In the genomic region with DNA sequence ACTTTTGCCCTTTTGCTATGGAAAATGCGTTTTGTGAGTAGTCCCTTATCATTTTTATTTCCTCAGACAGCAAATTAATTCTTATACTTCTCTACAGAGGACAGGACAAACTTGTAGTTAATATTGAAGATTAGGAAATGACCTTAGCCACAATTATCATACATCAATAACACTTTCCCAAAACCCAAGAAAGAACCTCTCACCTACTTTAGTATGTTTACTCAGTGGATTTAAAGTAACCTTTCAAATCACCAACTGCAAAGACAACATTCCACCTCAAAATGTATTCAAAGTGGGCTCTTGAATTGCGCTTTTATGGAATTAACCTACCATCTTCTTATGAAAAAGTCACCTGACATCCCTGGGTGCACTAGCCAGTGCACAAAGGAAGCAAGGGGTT, we compare ENCODE assay signal across 35 cellular contexts.
"Had no signal": no experiment of that assay in that cellular context is flagged by ENCODE, and none has a peak within 500 bp of the region (broad histone marks: within the 10 kb centered on the region; RNA-seq: fewer than 3 reads in every experiment).

No MANE protein-coding gene starts in this region.

- H3K9me3 ChIP-seq: adrenal gland, ascending aorta, body of pancreas, breast epithelium had no signal

- H3K4me3 ChIP-seq: adrenal gland, ascending aorta, body of pancreas, breast epithelium, cardiac muscle cell had no signal

- H3K4me1 ChIP-seq: adrenal gland, ascending aorta, body of pancreas, breast epithelium had no signal

- H3K36me3 ChIP-seq: adrenal gland, ascending aorta, brain microvascular endothelial cell, breast epithelium, cardiac muscle cell had no signal

- DNase-seq: activated effector memory CD4-positive, alpha-beta T cell treated with anti-CD3 and anti-CD28 coated beads, Interleukin-2, amount 50 U/mL, for 16 hours; activated effector memory CD4-positive, alpha-beta T cell treated with Interleukin-2 at 50 U/mL for 16 hours; activated gamma-delta T cell; activated gamma-delta T cell treated with Interleukin-2 at 50 U/mL for 16 hours; activated naive CD4-positive, alpha-beta T cell; activated naive CD4-positive, alpha-beta T cell treated with anti-CD3 and anti-CD28 coated beads for 36 hours; activated naive CD4-positive, alpha-beta T cell treated with anti-CD3 and anti-CD28 coated beads, Interleukin-2, amount 10 ng/mL, durations not matched to agents 7 days and 5 days; activated naive CD4-positive, alpha-beta T cell treated with anti-CD3 and anti-CD28 coated beads, Interleukin-2, amount 50 U/mL, for 16 hours; activated naive CD4-positive, alpha-beta T cell treated with Interleukin-2 at 50 U/mL for 16 hours; activated naive CD8-positive, alpha-beta T cell treated with anti-CD3 and anti-CD28 coated beads for 36 hours; activated naive CD8-positive, alpha-beta T cell treated with anti-CD3 and anti-CD28 coated beads, Interleukin-2, amount 10 ng/mL, durations not matched to agents 7 days and 5 days; activated naive CD8-positive, alpha-beta T cell treated with anti-CD3 and anti-CD28 coated beads, Interleukin-2, amount 50 U/mL, for 24 hours; activated T-cell treated with anti-CD3 and anti-CD28 coated beads for 4 hours; activated T-cell treated with anti-CD3 and anti-CD28 coated beads, Interleukin-2, amount 50 U/mL, for 1 hour; activated T-cell treated with anti-CD3 and anti-CD28 coated beads, Interleukin-2, amount 50 U/mL, for 24 hours; activated T-cell treated with anti-CD3 and anti-CD28 coated beads, Interleukin-2, amount 50 U/mL, for 4 hours; activated T-cell treated with anti-CD3 and anti-CD28 coated beads, Interleukin-2, amount 50 U/mL, for 48 hours; activated T-cell treated with anti-CD3 and anti-CD28 coated beads, Interleukin-2, amount 50 U/mL, for 72 hours; adrenal gland; amniotic stem cell; amygdala; anterior cingulate cortex; aorta; body of pancreas; brain microvascular endothelial cell; caudate nucleus; central memory CD4-positive, alpha-beta T cell; cerebellar nuclear complex had no signal

- ATAC-seq: activated naive CD4-positive, alpha-beta T cell treated with anti-CD3 and anti-CD28 coated beads, Interleukin-2, amount 50 U/mL, for 72 hours; activated naive CD8-positive, alpha-beta T cell treated with anti-CD3 and anti-CD28 coated beads, Interleukin-2, amount 50 U/mL, for 24 hours; activated T-cell treated with anti-CD3 and anti-CD28 coated beads, Interleukin-2, amount 50 U/mL, for 4 hours; activated T-cell treated with anti-CD3 and anti-CD28 coated beads, Interleukin-2, amount 50 U/mL, for 72 hours; activated T-helper 17 cell treated with anti-CD3 and anti-CD28 coated beads, Interleukin-2, amount 50 U/mL, for 72 hours; body of pancreas had no signal

- H3K27me3 ChIP-seq: adrenal gland, ascending aorta, body of pancreas, brain microvascular endothelial cell, breast epithelium, cardiac muscle cell had no signal

- FAIRE-seq: astrocyte, bronchial epithelial cell had no signal

- H3K27ac ChIP-seq: adrenal gland, ascending aorta, body of pancreas, brain microvascular endothelial cell, breast epithelium, cardiac muscle cell had no signal
